ENCODE assay signal across 16 cellular contexts in genomic region chr18:58491113-58491696, GRCh38.
DNase-seq lines count a peak whose midpoint lies in the region; ATAC-seq, FAIRE-seq and TF ChIP-seq lines count a peak whose summit lies in the region.
"Had no signal": no experiment of that assay in that cellular context is flagged by ENCODE, and none has a peak within 500 bp of the region (broad histone marks: within the 10 kb centered on the region; RNA-seq: fewer than 3 reads in every experiment).

No MANE protein-coding gene starts in this region.

- no peak overlapping the region for H3K4me3 ChIP-seq in effector memory CD4-positive, alpha-beta T cell (ENCODE audit: insufficient read depth, low read depth, low read length, poor library complexity, severe bottlenecking)
- H3K4me3 ChIP-seq: A549, K562 had no signal

- no peak for TF ChIP-seq POLR2A in GM12891 (IDR thresholded peaks at IDR 0.05; ENCODE audit: low read depth, low read length)

- peaks cover 8% of the 10 kb centered on the region for H3K27me3 Mint-ChIP-seq in brain

- no peaks in the 10 kb centered on the region for H3K9me3 ChIP-seq in effector memory CD4-positive, alpha-beta T cell (ENCODE audit: control insufficient read depth, low read length)
- H3K9me3 ChIP-seq: A549, BE2C, Caco-2 had no signal

- peaks cover 0 to 2% (median 0%) of the 10 kb centered on the region in 5 experiments for H3K9me3 Mint-ChIP-seq in brain
- H3K9me3 Mint-ChIP-seq: CD8-positive, alpha-beta T cell had no signal

- no peaks in the 10 kb centered on the region for H3K27me3 ChIP-seq in effector memory CD4-positive, alpha-beta T cell (replicated peaks; ENCODE audit: control insufficient read depth, insufficient read depth, low read length, poor library complexity, severe bottlenecking)
- H3K27me3 ChIP-seq: BE2C had no signal

- FAIRE-seq in GM12891 (lab: Jason Lieb, UNC), result no peak
- FAIRE-seq: A549, GM12892, GM19239, K562 had no signal

- H3K4me1 ChIP-seq in effector memory CD4-positive, alpha-beta T cell (ENCODE audit: control insufficient read depth, insufficient read depth, low read length, poor library complexity, severe bottlenecking), result peaks cover 5% of the 10 kb centered on the region
- H3K4me1 ChIP-seq: BE2C, Caco-2 had no signal

- TF ChIP-seq CTCF in brain (conservative IDR thresholded peaks at IDR 0.05), result no peak

- DNase-seq in left colon (no peak), posterior vena cava (ENCODE audit: low spot score) (peak; percentile 0), GM12891 (ENCODE audit: insufficient read length, low spot score) (no peak), NCI-H1092 treated with DMSO at 0.1 percent for 48 hours (lab: John Stamatoyannopoulos, UW) (no peak), NCI-H526 treated with DMSO at 0.1 percent for 48 hours (lab: John Stamatoyannopoulos, UW) (no peak)
- no peak for DNase-seq in effector memory CD4-positive, alpha-beta T cell
- DNase-seq: BE2C; Caco-2; CD8-positive, alpha-beta T cell; HCEC 1CT had no signal

- intact Hi-C loops in left colon (cut with DNase I, micrococcal nuclease), result no loop called here
- intact Hi-C loops in posterior vena cava (cut with DNase I), result no loop called here

- no peak overlapping the region for H3K4me3 Mint-ChIP-seq in brain
- H3K4me3 Mint-ChIP-seq: CD8-positive, alpha-beta T cell had no signal

- no peaks in the 10 kb centered on the region for H3K36me3 ChIP-seq in effector memory CD4-positive, alpha-beta T cell (ENCODE audit: control insufficient read depth, insufficient read depth, low read length)
- H3K36me3 ChIP-seq: BE2C had no signal

- H3K27ac Mint-ChIP-seq in brain, result peak overlapping the region in 3 of 5 experiments; percentile 6 to 92 (median 32)
- H3K27ac Mint-ChIP-seq: CD8-positive, alpha-beta T cell had no signal

- H3K27ac ChIP-seq in effector memory CD4-positive, alpha-beta T cell (ENCODE audit: insufficient read depth, low read length, poor library complexity, severe bottlenecking), result no peak overlapping the region
- H3K27ac ChIP-seq: HL-60 had no signal

- H3K36me3 Mint-ChIP-seq in brain, result no peaks in the 10 kb centered on the region
- H3K36me3 Mint-ChIP-seq: CD8-positive, alpha-beta T cell had no signal

- peaks cover 68% of the 10 kb centered on the region for H3K4me1 Mint-ChIP-seq in brain

- ATAC-seq in left colon, result peak; percentile 55
- ATAC-seq: A549; CD8-positive, alpha-beta T cell; K562 had no signal

TF ChIP-seq in GM12891, 5 proteins besides CTCF, POLR2A, EP300 and RAD21:
- TF ChIP-seq POLR2AphosphoS5 (IDR thresholded peaks at IDR 0.05; ENCODE audit: low read depth, low read length) (no peak), SPI1 (IDR thresholded peaks at IDR 0.05; ENCODE audit: low read depth, low read length) (no peak), PAX5 (IDR thresholded peaks at IDR 0.05; ENCODE audit: insufficient read depth, low read length, severe bottlenecking) (no peak)
